10 cellular contexts compared by ENCODE assay signal in the genomic region with DNA sequence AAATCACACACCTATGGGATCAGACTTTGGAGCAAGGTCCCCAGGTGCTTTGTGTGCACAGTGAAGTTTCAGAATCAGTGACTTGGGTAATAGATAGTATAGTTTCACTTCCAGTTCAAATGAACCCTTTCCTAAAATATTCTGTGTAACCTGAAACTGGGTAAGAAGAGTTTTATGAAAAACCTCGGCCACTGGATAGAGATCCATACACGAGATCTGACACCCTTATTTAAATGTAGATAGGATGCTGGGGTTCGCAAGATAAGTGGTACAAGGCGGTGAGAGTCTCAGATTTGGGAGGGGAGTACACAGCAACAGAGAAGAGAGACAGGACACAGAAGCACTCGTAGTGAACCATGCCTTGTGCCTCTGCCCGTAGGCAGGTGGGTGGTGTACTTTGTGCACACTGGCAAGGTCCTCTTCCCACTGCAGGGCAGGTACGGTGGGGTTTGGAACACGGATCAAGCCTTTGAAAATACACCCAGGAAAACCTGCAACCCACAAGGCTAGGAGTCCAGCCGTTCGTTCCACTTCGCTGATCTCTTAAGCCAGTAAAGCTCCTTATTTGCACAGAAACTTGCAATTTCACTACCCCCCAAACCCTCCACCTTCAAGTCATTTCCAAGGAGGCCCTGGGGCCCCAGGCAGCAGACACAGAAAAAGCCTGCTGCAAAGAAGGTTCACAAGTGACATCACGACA.
DNase-seq lines count a peak whose midpoint lies in the region; ATAC-seq, FAIRE-seq and TF ChIP-seq lines count a peak whose summit lies in the region.
"Had no signal": no experiment of that assay in that cellular context is flagged by ENCODE, and none has a peak within 500 bp of the region (broad histone marks: within the 10 kb centered on the region; RNA-seq: fewer than 3 reads in every experiment).

No MANE protein-coding gene starts in this region.

- H4K5ac ChIP-seq in H1 (ENCODE audit: insufficient read length, low read depth, low read length), result no peak overlapping the region

- H3K4ac ChIP-seq in H1 (replicated peaks; ENCODE audit: insufficient read length, low read depth, low read length), result no peak overlapping the region

- TF ChIP-seq RAD21 in H1 (IDR thresholded peaks at IDR 0.05 in 1 of 2, conservative IDR thresholded peaks at IDR 0.05 in 1 of 2; ENCODE audit: low read depth in 2 of 2, low read length in 2 of 2), result no peak

- no peak overlapping the region for H4K91ac ChIP-seq in H1 (replicated peaks; ENCODE audit: insufficient read length, low read length)

- FAIRE-seq in H1 (lab: Jason Lieb, UNC), result no peak
- FAIRE-seq: pancreas had no signal

- H2AK5ac ChIP-seq in H1 (ENCODE audit: low read depth, low read length), result no peak overlapping the region

- TF ChIP-seq POLR2A in H1 (IDR thresholded peaks at IDR 0.05; ENCODE audit: control extremely low read depth in 1 of 2, low read depth in 2 of 2, low read length in 2 of 2), result no peak
- no peak for TF ChIP-seq POLR2A in stomach (IDR thresholded peaks at IDR 0.05)

- no peak overlapping the region for H2BK120ac ChIP-seq in H1 (replicated peaks; ENCODE audit: low read depth, low read length)

- no peak overlapping the region for H3K4me2 ChIP-seq in H1 (ENCODE audit: insufficient read depth in 1 of 2, low read depth in 2 of 2, low read length in 2 of 2)

- CTCF ChIA-PET in H1 (lab: Charles Lee; ENCODE audit: partially characterized antibody), result interaction anchor here (0.6 to 2.2 kb wide), 5 partner anchors 12 to 714 kb away, joined by 3 to 9 read pairs (median 4); no protein-coding TSS in a partner anchor

- POLR2A ChIA-PET in H1 (lab: Charles Lee; ENCODE audit: partially characterized antibody), result no interaction called here

- WGBS in H1 (ENCODE audit: extremely low coverage in 1 of 2, insufficient coverage in 1 of 2, insufficient read length in 1 of 2, insufficient replicate concordance in 2 of 2, low coverage in 1 of 2, low lambda C conversion rate in 2 of 2, missing lambda C conversion rate in 1 of 2), 2 experiments, result 82% methylated on average over 12 of the region's 12 CpGs; no CpG with 5 or more reads in 1 of the 2 experiments
- 52 to 58% (median 53%) methylated on average over 12 of the region's 12 CpGs for WGBS in stomach, 5 donors

- DNase-seq in H1 (ENCODE audit: low read depth in 1 of 2, low spot score in 2 of 2), result no peak
- DNase-seq in Right ventricle myocardium superior, result no peak
- no peak for DNase-seq in DMS53 (lab: John Stamatoyannopoulos, UW)
- DNase-seq in NCI-H1417 (lab: John Stamatoyannopoulos, UW), result no peak
- no peak for DNase-seq in stomach
- DNase-seq: pancreas had no signal

- intact Hi-C loops in Right ventricle myocardium superior (cut with DNase I) (no loop called here), stomach (cut with DNase I; ENCODE audit: low total_unique reads) (no loop called here)

- no peaks in the 10 kb centered on the region for H3K79me2 ChIP-seq in H1 (ENCODE audit: control insufficient read depth in 1 of 2, insufficient read depth in 2 of 2, low read length in 2 of 2)

- H2BK12ac ChIP-seq in H1 (ENCODE audit: low read depth, low read length), result no peak overlapping the region

- no peak overlapping the region for H2BK5ac ChIP-seq in H1 (ENCODE audit: low read depth, low read length)

- H3K9ac ChIP-seq in H1 (replicated peaks in 1 of 4; ENCODE audit: extremely low read depth in 1 of 4, low read depth in 3 of 4, low read length in 3 of 4), result no peak overlapping the region

- 0 out of 7 replicates have a peak, but pooled peaks cover 0 to 2% (median 0%) of the 10 kb centered on the region in 4 experiments for H3K27me3 ChIP-seq in H1 (replicated peaks in 1 of 4; ENCODE audit: control insufficient read depth in 3 of 4, extremely low read depth in 1 of 4, insufficient read depth in 3 of 4, low read length in 3 of 4)
- peaks cover 0 to 20% (median 0%) of the 10 kb centered on the region in 3 donors for H3K27me3 ChIP-seq in stomach

- H3K79me1 ChIP-seq in H1 (ENCODE audit: low read depth, low read length), result no peaks in the 10 kb centered on the region

- TF ChIP-seq CTCF in H1 (IDR thresholded peaks at IDR 0.05; ENCODE audit: control extremely low read depth in 1 of 3, insufficient read depth in 1 of 3, low read depth in 1 of 3, low read length in 3 of 3) (no peak), stomach (IDR thresholded peaks at IDR 0.05) (no peak)

- no peak overlapping the region for H3K56ac ChIP-seq in H1 (replicated peaks; ENCODE audit: insufficient read length, low read depth, low read length)

- H3K23ac ChIP-seq in H1 (ENCODE audit: insufficient read length), result no peak overlapping the region

- no peak overlapping the region for H2BK15ac ChIP-seq in H1 (ENCODE audit: low read length)

- TF ChIP-seq EP300 in H1 (IDR thresholded peaks at IDR 0.05; ENCODE audit: borderline replicate concordance in 1 of 2, low read depth in 2 of 2, low read length in 2 of 2), result no peak
- no peak for TF ChIP-seq EP300 in stomach (IDR thresholded peaks at IDR 0.05)

- no peak overlapping the region for H2BK20ac ChIP-seq in H1 (ENCODE audit: low read length)

- ATAC-seq in GM18517 (IDR thresholded peaks at IDR 0.05; ENCODE audit: unreplicated experiment), result peak; percentile 94
- ATAC-seq in GM21381 (IDR thresholded peaks at IDR 0.05; ENCODE audit: unreplicated experiment), result peak; percentile 85
- ATAC-seq in HG03108 (IDR thresholded peaks at IDR 0.05; ENCODE audit: unreplicated experiment), result peak; percentile 76
- no peak for ATAC-seq in Right ventricle myocardium superior (ENCODE audit: poor library complexity)
- ATAC-seq: Panc1, pancreas had no signal

- H3K9me3 ChIP-seq in H1 (ENCODE audit: insufficient read depth in 2 of 2, low read depth in 1 of 2, low read length in 1 of 2), result no peaks in the 10 kb centered on the region
- no peaks in the 10 kb centered on the region for H3K9me3 ChIP-seq in stomach
- H3K9me3 ChIP-seq: pancreas had no signal

- H3K4me3 ChIP-seq in H1 (ENCODE audit: extremely low read depth in 1 of 4, insufficient read depth in 2 of 4, low read depth in 3 of 4, low read length in 4 of 4), result no peak overlapping the region
- H3K4me3 ChIP-seq in stomach, result no peak overlapping the region
- H3K4me3 ChIP-seq: pancreas had no signal

- no peak overlapping the region for H3K27ac ChIP-seq in H1 (ENCODE audit: low read depth, low read length)
- no peak overlapping the region for H3K27ac ChIP-seq in stomach
- H3K27ac ChIP-seq: pancreas had no signal

- H3K18ac ChIP-seq in H1 (ENCODE audit: extremely low read depth, low read length), result no peak overlapping the region

- H3K4me1 ChIP-seq in H1 (replicated peaks in 1 of 4; ENCODE audit: control insufficient read depth in 3 of 4, insufficient read depth in 4 of 4, low read length in 3 of 4) (peaks cover 0 to 11% (median 1%) of the 10 kb centered on the region in 4 experiments; a peak in 3 of 7 replicates), stomach (peaks cover 0 to 9% (median 3%) of the 10 kb centered on the region in 4 donors)
- H3K4me1 ChIP-seq: pancreas had no signal

- no peak overlapping the region for H3K14ac ChIP-seq in H1 (ENCODE audit: insufficient read length)

- no peaks in the 10 kb centered on the region for H4K20me1 ChIP-seq in H1 (replicated peaks in 1 of 2; ENCODE audit: control insufficient read depth in 1 of 2, insufficient read depth in 2 of 2, low read length in 2 of 2)

- H4K8ac ChIP-seq in H1 (ENCODE audit: extremely low read depth, insufficient read depth, low read length), result peak overlapping the region; percentile 19; the same call in 1 of the 2 replicates

- no peak overlapping the region for H2AFZ ChIP-seq in H1 (ENCODE audit: low read length)

- H3K23me2 ChIP-seq in H1 (ENCODE audit: low read depth, low read length), result no peaks in the 10 kb centered on the region

- H3K36me3 ChIP-seq in H1 (ENCODE audit: control insufficient read depth in 2 of 4, insufficient read depth in 4 of 4, low read length in 3 of 4) (no peaks in the 10 kb centered on the region), stomach (no peaks in the 10 kb centered on the region)
- H3K36me3 ChIP-seq: pancreas had no signal

TF ChIP-seq in H1, 55 proteins besides CTCF, POLR2A, EP300 and RAD21:
- TF ChIP-seq EZH2 (IDR thresholded peaks at IDR 0.05; ENCODE audit: low read depth, low read length, severe bottlenecking) (no peak), MAFK (IDR thresholded peaks at IDR 0.05; ENCODE audit: low read depth, low read length) (no peak), SRF (IDR thresholded peaks at IDR 0.05; ENCODE audit: low read depth, low read length) (no peak), CHD1 (IDR thresholded peaks at IDR 0.05; ENCODE audit: low read depth, low read length) (no peak), TEAD4 (IDR thresholded peaks at IDR 0.05; ENCODE audit: low read depth, low read length) (no peak), TCF12 (IDR thresholded peaks at IDR 0.05; ENCODE audit: low read depth, low read length) (no peak), RNF2 (IDR thresholded peaks at IDR 0.05; ENCODE audit: borderline replicate concordance, low read depth, low read length, missing control alignments, poor library complexity, severe bottlenecking) (no peak)
- TF ChIP-seq, protein P1, sequence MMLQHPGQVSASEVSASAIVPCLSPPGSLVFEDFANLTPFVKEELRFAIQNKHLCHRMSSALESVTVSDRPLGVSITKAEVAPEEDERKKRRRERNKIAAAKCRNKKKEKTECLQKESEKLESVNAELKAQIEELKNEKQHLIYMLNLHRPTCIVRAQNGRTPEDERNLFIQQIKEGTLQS (IDR thresholded peaks at IDR 0.05; ENCODE audit: insufficient read depth, low read depth, low read length), result no peak
- TF ChIP-seq, protein P2, sequence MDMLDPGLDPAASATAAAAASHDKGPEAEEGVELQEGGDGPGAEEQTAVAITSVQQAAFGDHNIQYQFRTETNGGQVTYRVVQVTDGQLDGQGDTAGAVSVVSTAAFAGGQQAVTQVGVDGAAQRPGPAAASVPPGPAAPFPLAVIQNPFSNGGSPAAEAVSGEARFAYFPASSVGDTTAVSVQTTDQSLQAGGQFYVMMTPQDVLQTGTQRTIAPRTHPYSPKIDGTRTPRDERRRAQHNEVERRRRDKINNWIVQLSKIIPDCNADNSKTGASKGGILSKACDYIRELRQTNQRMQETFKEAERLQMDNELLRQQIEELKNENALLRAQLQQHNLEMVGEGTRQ (IDR thresholded peaks at IDR 0.05; ENCODE audit: low read length), result no peak
